10 cellular contexts compared by ENCODE assay signal in genomic region chr1:89260042-89260441, GRCh38. TPM values are rescaled to one million over a fixed set of nuclear protein-coding genes. Genes with fewer than 3 reads are reported as not detected.
DNase-seq lines count a peak whose midpoint lies in the region; ATAC-seq and TF ChIP-seq lines count a peak whose summit lies in the region.
"Had no signal": no experiment of that assay in that cellular context is flagged by ENCODE, and none has a peak within 500 bp of the region (broad histone marks: within the 10 kb centered on the region; RNA-seq: fewer than 3 reads in every experiment).

No MANE protein-coding gene starts in this region.

- H3K4me3 Mint-ChIP-seq in activated T-cell treated with anti-CD3 and anti-CD28 coated beads, Interleukin-2, amount 50 U/mL, for 72 hours = peak overlapping the region; percentile 73 to 78
- H3K4me3 Mint-ChIP-seq in activated naive CD8-positive, alpha-beta T cell treated with anti-CD3 and anti-CD28 coated beads for 36 hours = peak overlapping the region; percentile 57
- H3K4me3 Mint-ChIP-seq: B cell had no signal

- peak overlapping the region; percentile 90 for H3K27ac Mint-ChIP-seq in activated T-cell treated with anti-CD3 and anti-CD28 coated beads, Interleukin-2, amount 50 U/mL, for 72 hours
- peak overlapping the region; percentile 92 for H3K27ac Mint-ChIP-seq in activated naive CD8-positive, alpha-beta T cell treated with anti-CD3 and anti-CD28 coated beads for 36 hours
- H3K27ac Mint-ChIP-seq: B cell had no signal

- H3K27me3 Mint-ChIP-seq in activated T-cell treated with anti-CD3 and anti-CD28 coated beads, Interleukin-2, amount 50 U/mL, for 72 hours (ENCODE audit: low read depth) = no peaks in the 10 kb centered on the region
- H3K27me3 Mint-ChIP-seq in activated naive CD8-positive, alpha-beta T cell treated with anti-CD3 and anti-CD28 coated beads for 36 hours = no peaks in the 10 kb centered on the region
- H3K27me3 Mint-ChIP-seq: B cell had no signal

- no peaks in the 10 kb centered on the region for H4K20me1 ChIP-seq in Loucy (ENCODE audit: insufficient read depth, low read length, poor library complexity, severe bottlenecking)

- no peaks in the 10 kb centered on the region for H3K27me3 ChIP-seq in Loucy (ENCODE audit: insufficient read depth, low read length, poor library complexity, severe bottlenecking)

- no peaks in the 10 kb centered on the region; the same call in 1 of the 2 replicates for H3K79me2 ChIP-seq in Loucy (ENCODE audit: insufficient read depth, low read length)

- H3K4me2 ChIP-seq in Loucy (ENCODE audit: low read depth, low read length, poor library complexity, severe bottlenecking) = peak overlapping the region; percentile 92

- H2AFZ ChIP-seq in Loucy (ENCODE audit: low read length) = no peak overlapping the region

- DNase-seq in activated T-cell treated with anti-CD3 and anti-CD28 coated beads, Interleukin-2, amount 50 U/mL, for 72 hours = no peak
- DNase-seq in activated T-cell treated with anti-CD3 and anti-CD28 coated beads, Interleukin-2, amount 50 U/mL, for 1 hour = no peak
- no peak for DNase-seq in activated naive CD8-positive, alpha-beta T cell treated with anti-CD3 and anti-CD28 coated beads for 36 hours
- DNase-seq in stimulated activated naive CD8-positive, alpha-beta T cell treated with anti-CD3 and anti-CD28 coated beads, Interleukin-15, Interleukin-2, amounts not matched to agents 100 U/mL and 50 U/mL, for 24 hours = peak; percentile 22
- DNase-seq in DMS53 (lab: John Stamatoyannopoulos, UW) = no peak
- no peak for DNase-seq in G401 (ENCODE audit: low spot score)
- no peak for DNase-seq in NCI-H2081 treated with DMSO at 0.1 percent for 48 hours (lab: John Stamatoyannopoulos, UW)
- DNase-seq: NCI-H1105 treated with DMSO at 0.1 percent for 48 hours had no signal

- peak overlapping the region; percentile 63 for H3K9ac ChIP-seq in Loucy (ENCODE audit: low read depth, low read length, poor library complexity, severe bottlenecking)

- H3K4me1 ChIP-seq in Loucy (ENCODE audit: insufficient read depth, low read length, poor library complexity, severe bottlenecking) = peaks cover 73% of the 10 kb centered on the region

- peaks cover 68% of the 10 kb centered on the region for H3K4me1 Mint-ChIP-seq in activated T-cell treated with anti-CD3 and anti-CD28 coated beads, Interleukin-2, amount 50 U/mL, for 72 hours (ENCODE audit: low read depth)
- peaks cover 65% of the 10 kb centered on the region for H3K4me1 Mint-ChIP-seq in activated naive CD8-positive, alpha-beta T cell treated with anti-CD3 and anti-CD28 coated beads for 36 hours

- H3K4me3 ChIP-seq in Loucy (ENCODE audit: low read length, poor library complexity, severe bottlenecking) = peak overlapping the region; percentile 70

- TF ChIP-seq CTCF in Loucy (conservative IDR thresholded peaks at IDR 0.05; ENCODE audit: low read length) = no peak

- H3K36me3 ChIP-seq in Loucy (ENCODE audit: insufficient read depth, low read length) = peaks cover 29% of the 10 kb centered on the region; the same call in 1 of the 2 replicates

- H3F3A ChIP-seq in Loucy (ENCODE audit: low read depth) = peaks cover 6% of the 10 kb centered on the region; the same call in 1 of the 2 replicates

- in situ Hi-C loops in G401 (cut with HindIII; ENCODE audit: low sequenced_read_pairs) = no loop called here

- peak; percentile 29 to 41 for ATAC-seq in activated T-cell treated with anti-CD3 and anti-CD28 coated beads, Interleukin-2, amount 50 U/mL, for 72 hours (replicated peaks in 1 of 2)
- peak; percentile 5 for ATAC-seq in stimulated activated naive CD8-positive, alpha-beta T cell treated with anti-CD3 and anti-CD28 coated beads, Interleukin-15, Interleukin-2, amounts not matched to agents 100 U/mL and 50 U/mL, for 24 hours

- H3K36me3 Mint-ChIP-seq in activated T-cell treated with anti-CD3 and anti-CD28 coated beads, Interleukin-2, amount 50 U/mL, for 72 hours (ENCODE audit: insufficient read depth in 2 of 2) = peaks cover 38 to 53% of the 10 kb centered on the region in 2 donors
- peaks cover 79% of the 10 kb centered on the region for H3K36me3 Mint-ChIP-seq in activated naive CD8-positive, alpha-beta T cell treated with anti-CD3 and anti-CD28 coated beads for 36 hours

- H3K9me2 ChIP-seq in Loucy (replicated peaks; ENCODE audit: low read depth, low read length) = no peaks in the 10 kb centered on the region

- H3K9me3 Mint-ChIP-seq in activated T-cell treated with anti-CD3 and anti-CD28 coated beads, Interleukin-2, amount 50 U/mL, for 72 hours = peaks cover 2 to 3% of the 10 kb centered on the region in 2 donors
- peaks cover 25% of the 10 kb centered on the region for H3K9me3 Mint-ChIP-seq in activated naive CD8-positive, alpha-beta T cell treated with anti-CD3 and anti-CD28 coated beads for 36 hours

- H3K9me3 ChIP-seq in Loucy (ENCODE audit: insufficient read depth, low read depth, low read length) = no peaks in the 10 kb centered on the region

RNA-seq across cellular contexts. Expression of gene GBP5, which starts 12.6 kb away (rescaled TPM):
- 100 to 1,000 TPM; 135 to 209 TPM for total RNA-seq in activated T-cell treated with anti-CD3 and anti-CD28 coated beads, Interleukin-2, amount 50 U/mL, for 72 hours
- 100 to 1,000 TPM; 186 to 187 TPM for total RNA-seq in activated naive CD8-positive, alpha-beta T cell treated with anti-CD3 and anti-CD28 coated beads for 36 hours
- not detected in 2 replicates for total RNA-seq in G401 (2014; rRNA removed; shearing (Covaris generic))

Comparison
In these comparisons a context has a peak if more than half of its experiments do, and no peak if none do; other contexts are left out.
1. RNA of gene GBP5, which starts 12.6 kb away (total RNA-seq): 135 to 209 TPM in activated T-cell treated with anti-CD3 and anti-CD28 coated beads, Interleukin-2, amount 50 U/mL, for 72 hours and 186 to 187 TPM in activated naive CD8-positive, alpha-beta T cell treated with anti-CD3 and anti-CD28 coated beads for 36 hours; not detected in G401; every median in the first group is over 100 times any median in the second.